ENCODE assay signal across 1 cellular context in the genomic region with DNA sequence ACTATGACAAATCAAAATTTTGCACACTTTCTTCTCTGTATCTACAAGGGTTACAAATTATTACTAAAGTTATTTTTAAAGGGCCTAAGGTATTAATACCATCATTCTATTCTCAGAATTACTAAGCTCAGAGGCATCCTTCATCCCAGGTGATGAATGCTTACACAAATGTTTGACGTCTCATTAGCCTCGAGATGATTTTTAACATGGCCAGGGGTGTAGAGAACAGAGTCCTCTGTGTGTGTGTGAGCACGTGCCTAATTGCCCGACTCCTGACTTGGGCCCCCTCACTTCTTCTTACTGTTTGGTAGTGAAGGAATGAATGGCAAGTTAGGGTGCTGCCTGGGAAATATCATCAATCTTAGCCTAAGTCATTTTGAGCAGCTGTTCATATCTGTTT.
TF ChIP-seq lines count a peak whose summit lies in the region.

No MANE protein-coding gene starts in this region.

TF ChIP-seq in GM12878, 131 proteins besides CTCF, POLR2A, EP300 and RAD21 (continued from another document):
- TF ChIP-seq BHLHE40 (IDR thresholded peaks at IDR 0.05; ENCODE audit: borderline replicate concordance in 1 of 2, low read depth in 2 of 2, low read length in 1 of 2): peak in 1 of 2 experiments; percentile 61; a peak in 2 of 4 replicates
- TF ChIP-seq EED (IDR thresholded peaks at IDR 0.05; ENCODE audit: low read depth): no peak
- TF ChIP-seq CBFB (IDR thresholded peaks at IDR 0.05; ENCODE audit: low read depth): no peak
- TF ChIP-seq CREM (IDR thresholded peaks at IDR 0.05; ENCODE audit: low read depth): no peak
- TF ChIP-seq SMC3 (IDR thresholded peaks at IDR 0.05; ENCODE audit: borderline replicate concordance, low read length): no peak
- peak; percentile 39; the same call in 1 of the 2 replicates for TF ChIP-seq ZNF24 (IDR thresholded peaks at IDR 0.05)
- TF ChIP-seq RAD51 (IDR thresholded peaks at IDR 0.05): no peak
- no peak for TF ChIP-seq NR2C2 (IDR thresholded peaks at IDR 0.05; ENCODE audit: borderline replicate concordance, control insufficient read depth, insufficient read length, low read depth)
- no peak for TF ChIP-seq POLR2AphosphoS5 (IDR thresholded peaks at IDR 0.05; ENCODE audit: low read length)
- no peak for TF ChIP-seq RBBP5 (conservative IDR thresholded peaks at IDR 0.05)
